In genomic region chr6:46735720-46736031, GRCh38 we compare ENCODE assay signal across 13 cellular contexts. TPM values are rescaled to one million over a fixed set of nuclear protein-coding genes. Genes with fewer than 3 reads are reported as not detected.
DNase-seq lines count a peak whose midpoint lies in the region; ATAC-seq and TF ChIP-seq lines count a peak whose summit lies in the region.
"Had no signal": no experiment of that assay in that cellular context is flagged by ENCODE, and none has a peak within 500 bp of the region (broad histone marks: within the 10 kb centered on the region; RNA-seq: fewer than 3 reads in every experiment).

No MANE protein-coding gene starts in this region.

- H3K4me3 ChIP-seq in cardiac muscle cell, result peak overlapping the region; percentile 34
- H3K4me3 ChIP-seq in vagina, result peak overlapping the region; percentile 49 to 52

- H3K27me3 Mint-ChIP-seq in glutamatergic neuron (ENCODE audit: unreplicated experiment) (peaks cover 18% of the 10 kb centered on the region), neural crest cell (ENCODE audit: low read depth) (peaks cover 58% of the 10 kb centered on the region)

- H3K9me3 ChIP-seq in cardiac muscle cell (ENCODE audit: low read depth) (no peaks in the 10 kb centered on the region), vagina (no peaks in the 10 kb centered on the region)

- intact Hi-C loops in cardiac septum (cut with DNase I), result no loop called here
- intact Hi-C loops in vagina (cut with DNase I), result no loop called here

- H3K36me3 ChIP-seq in cardiac muscle cell, result no peaks in the 10 kb centered on the region
- H3K36me3 ChIP-seq in vagina, result no peaks in the 10 kb centered on the region

- no peak overlapping the region for H3K27ac ChIP-seq in cardiac muscle cell
- no peak overlapping the region for H3K27ac ChIP-seq in vagina

- H3K36me3 Mint-ChIP-seq in glutamatergic neuron (ENCODE audit: unreplicated experiment), result no peaks in the 10 kb centered on the region
- no peaks in the 10 kb centered on the region for H3K36me3 Mint-ChIP-seq in neural crest cell (ENCODE audit: low read depth)
- H3K36me3 Mint-ChIP-seq: naive B cell had no signal

- DNase-seq in cardiac muscle cell (ENCODE audit: low read depth in 1 of 2, low spot score in 1 of 2), result no peak
- DNase-seq in cardiac septum (ENCODE audit: low spot score), result no peak
- DNase-seq in glutamatergic neuron, result no peak
- DNase-seq in neural crest cell (ENCODE audit: low read depth, low spot score), result no peak
- DNase-seq in vagina (ENCODE audit: extremely low spot score in 2 of 2), result no peak
- DNase-seq in activated gamma-delta T cell (lab: John Stamatoyannopoulos, UW), result no peak
- no peak for DNase-seq in SKM-1 treated with dmso at 0.1 percent for 144 hours (lab: John Stamatoyannopoulos, UW; ENCODE audit: unreplicated experiment)
- DNase-seq: naive B cell, T-helper 2 cell had no signal

- H3K9me3 Mint-ChIP-seq in glutamatergic neuron (ENCODE audit: unreplicated experiment) (peaks cover 5% of the 10 kb centered on the region), neural crest cell (no peaks in the 10 kb centered on the region)
- H3K9me3 Mint-ChIP-seq: activated T-helper 2 cell treated with anti-CD3 and anti-CD28 coated beads, Interferon-gamma antibody, Interleukin-2, Interleukin-4, amounts not matched to agents 10 μg/mL and 5 μg/mL and 100 μg/mL, durations not matched to agents 14 hours and 24 hours and 36 hours; naive B cell had no signal

- peaks cover 69% of the 10 kb centered on the region for H3K27me3 ChIP-seq in cardiac muscle cell
- no peaks in the 10 kb centered on the region for H3K27me3 ChIP-seq in vagina

- no peak for ATAC-seq in GM21737 (IDR thresholded peaks at IDR 0.05; ENCODE audit: unreplicated experiment)

- H3K4me1 Mint-ChIP-seq in glutamatergic neuron (ENCODE audit: low read depth, unreplicated experiment) (peaks cover 2% of the 10 kb centered on the region), neural crest cell (peaks cover 16% of the 10 kb centered on the region)

- H3K4me1 ChIP-seq in cardiac muscle cell (ENCODE audit: low read depth) (no peaks in the 10 kb centered on the region), vagina (peaks cover 13% of the 10 kb centered on the region)

- no peak for TF ChIP-seq POLR2A in vagina (IDR thresholded peaks at IDR 0.05)

- H3K4me3 Mint-ChIP-seq in glutamatergic neuron (ENCODE audit: unreplicated experiment), result peak overlapping the region; percentile 88
- H3K4me3 Mint-ChIP-seq in neural crest cell, result peak overlapping the region; percentile 92

- TF ChIP-seq CTCF in cardiac muscle cell (IDR thresholded peaks at IDR 0.05; ENCODE audit: low read depth, low read length) (no peak), glutamatergic neuron (IDR thresholded peaks at IDR 0.05; ENCODE audit: partially characterized antibody, unreplicated experiment) (no peak), neural crest cell (conservative IDR thresholded peaks at IDR 0.05) (no peak), vagina (IDR thresholded peaks at IDR 0.05) (no peak)

- H3K27ac Mint-ChIP-seq in glutamatergic neuron (ENCODE audit: unreplicated experiment), result peak overlapping the region; percentile 34
- H3K27ac Mint-ChIP-seq in neural crest cell (ENCODE audit: unreplicated experiment), result no peak overlapping the region
- H3K27ac Mint-ChIP-seq: activated T-helper 2 cell treated with anti-CD3 and anti-CD28 coated beads, Interferon-gamma antibody, Interleukin-2, Interleukin-4, amounts not matched to agents 10 μg/mL and 5 μg/mL and 100 μg/mL, durations not matched to agents 14 hours and 24 hours and 36 hours; naive B cell had no signal

RNA-seq across cellular contexts. Expression of gene PLA2G7, which starts 0.5 kb away (rescaled TPM):
- total RNA-seq in cardiac muscle cell (not detected in 2 replicates), cardiac septum (0.46 TPM), glutamatergic neuron (ENCODE audit: unreplicated experiment) (0.44 TPM), neural crest cell (0.26 and 0.27 TPM in 2 replicates), vagina (not detected)
- not detected in 2 replicates for polyA plus RNA-seq in cardiac muscle cell
- total RNA-seq: A172; activated T-helper 2 cell treated with anti-CD3 and anti-CD28 coated beads, Interferon-gamma antibody, Interleukin-2, Interleukin-4, amounts not matched to agents 10 μg/mL and 5 μg/mL and 100 μg/mL, durations not matched to agents 14 hours and 24 hours and 36 hours had no signal

RNA-seq across cellular contexts. Expression of gene ANKRD66, which starts 11.1 kb away (rescaled TPM):
- total RNA-seq in cardiac muscle cell (not detected in 2 replicates), cardiac septum (not detected), glutamatergic neuron (ENCODE audit: unreplicated experiment) (not detected), neural crest cell (not detected in 2 replicates), vagina (not detected)
- polyA plus RNA-seq in cardiac muscle cell, result not detected in 2 replicates
- total RNA-seq: A172; activated T-helper 2 cell treated with anti-CD3 and anti-CD28 coated beads, Interferon-gamma antibody, Interleukin-2, Interleukin-4, amounts not matched to agents 10 μg/mL and 5 μg/mL and 100 μg/mL, durations not matched to agents 14 hours and 24 hours and 36 hours; NCI-H460 had no signal

RNA-seq across cellular contexts. Expression of gene TDRD6, which starts 48.0 kb away (rescaled TPM):
- 0.28 and 0.57 TPM in 2 replicates for total RNA-seq in cardiac muscle cell
- 0.10 and 0.12 TPM in 2 replicates for polyA plus RNA-seq in cardiac muscle cell
- 0.86 TPM for total RNA-seq in cardiac septum
- total RNA-seq in glutamatergic neuron (ENCODE audit: unreplicated experiment), result 0.64 TPM
- total RNA-seq in neural crest cell, result 0.05 and 0.16 TPM in 2 replicates
- 0.49 TPM for total RNA-seq in vagina
- total RNA-seq: A172; activated T-helper 2 cell treated with anti-CD3 and anti-CD28 coated beads, Interferon-gamma antibody, Interleukin-2, Interleukin-4, amounts not matched to agents 10 μg/mL and 5 μg/mL and 100 μg/mL, durations not matched to agents 14 hours and 24 hours and 36 hours had no signal

RNA-seq across cellular contexts. Expression of gene MEP1A, which starts 57.5 kb away (rescaled TPM):
- not detected in 2 replicates for total RNA-seq in cardiac muscle cell
- polyA plus RNA-seq in cardiac muscle cell, result not detected in 2 replicates
- total RNA-seq in cardiac septum, result not detected
- not detected for total RNA-seq in glutamatergic neuron (ENCODE audit: unreplicated experiment)
- total RNA-seq in neural crest cell, result not detected in 2 replicates
- not detected for total RNA-seq in vagina
- total RNA-seq: A172; activated T-helper 2 cell treated with anti-CD3 and anti-CD28 coated beads, Interferon-gamma antibody, Interleukin-2, Interleukin-4, amounts not matched to agents 10 μg/mL and 5 μg/mL and 100 μg/mL, durations not matched to agents 14 hours and 24 hours and 36 hours; NCI-H460 had no signal
